Comparison of ENCODE assay signal across 12 cellular contexts in the genomic region with DNA sequence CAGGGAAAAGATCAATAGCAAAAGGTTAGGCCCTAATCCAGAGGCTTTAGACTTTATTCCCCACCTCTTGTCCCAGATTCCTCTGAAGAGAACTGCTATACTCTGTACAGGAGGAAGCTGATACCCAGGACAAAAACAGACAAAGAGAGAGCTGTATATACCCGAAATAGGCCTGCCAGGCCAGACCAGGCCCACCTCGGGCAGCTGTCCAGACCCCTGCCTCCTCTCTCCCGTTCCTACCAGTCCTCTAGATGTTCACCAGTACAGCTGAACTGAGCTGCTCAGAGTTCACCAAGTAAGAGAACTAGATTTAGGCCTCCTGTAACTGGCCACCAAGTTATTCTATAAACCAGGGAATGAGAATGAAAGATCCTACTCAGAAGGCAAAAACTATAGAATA. TPM values are rescaled to one million over a fixed set of nuclear protein-coding genes. Genes with fewer than 3 reads are reported as not detected.
DNase-seq lines count a peak whose midpoint lies in the region; ATAC-seq and TF ChIP-seq lines count a peak whose summit lies in the region.
"Had no signal": no experiment of that assay in that cellular context is flagged by ENCODE, and none has a peak within 500 bp of the region (broad histone marks: within the 10 kb centered on the region; RNA-seq: fewer than 3 reads in every experiment).

No MANE protein-coding gene starts in this region.

- TF ChIP-seq POLR2A in suprapubic skin (IDR thresholded peaks at IDR 0.05), result no peak

- H3K9me3 ChIP-seq in suprapubic skin, result no peaks in the 10 kb centered on the region
- H3K9me3 ChIP-seq: SJSA1 had no signal

- no peaks in the 10 kb centered on the region for H3K9me3 Mint-ChIP-seq in activated CD8-positive, alpha-beta memory T cell treated with anti-CD3 and anti-CD28 coated beads, Interleukin-2, amount 10 ng/mL, durations not matched to agents 7 days and 5 days (ENCODE audit: low read depth)
- no peaks in the 10 kb centered on the region for H3K9me3 Mint-ChIP-seq in activated T-helper 17 cell treated with anti-CD3 and anti-CD28 coated beads, Interleukin-2, amount 50 U/mL, for 72 hours
- no peaks in the 10 kb centered on the region for H3K9me3 Mint-ChIP-seq in memory B cell

- no peak for DNase-seq in activated CD8-positive, alpha-beta memory T cell treated with anti-CD3 and anti-CD28 coated beads, Interleukin-2, amount 10 ng/mL, durations not matched to agents 7 days and 5 days
- DNase-seq in activated CD8-positive, alpha-beta memory T cell treated with anti-CD3 and anti-CD28 coated beads, Interleukin-2, amount 50 U/mL, for 4 hours, result no peak
- DNase-seq in memory B cell (ENCODE audit: low spot score in 2 of 2) (no peak), suprapubic skin (ENCODE audit: low spot score in 2 of 2) (no peak), AG08396 (ENCODE audit: low spot score) (no peak), SKM-1 (lab: John Stamatoyannopoulos, UW; ENCODE audit: unreplicated experiment) (no peak)
- DNase-seq: NCI-H345 had no signal

- peak overlapping the region; percentile 57 for H3K27ac ChIP-seq in suprapubic skin
- H3K27ac ChIP-seq: SJSA1 had no signal

- CTCF ChIA-PET in activated CD8-positive, alpha-beta memory T cell treated with anti-CD3 and anti-CD28 coated beads, Interleukin-2, amount 10 ng/mL, durations not matched to agents 7 days and 5 days (lab: Charles Lee), result interaction anchor here (0.9 to 2.5 kb wide), 7 partner anchors 17 to 82 kb away, joined by 3 to 11 read pairs (median 4); no protein-coding TSS in a partner anchor

- TF ChIP-seq CTCF in suprapubic skin (IDR thresholded peaks at IDR 0.05), result no peak

- peaks cover 48% of the 10 kb centered on the region for H3K36me3 ChIP-seq in suprapubic skin

- H3K4me3 Mint-ChIP-seq in activated CD8-positive, alpha-beta memory T cell treated with anti-CD3 and anti-CD28 coated beads, Interleukin-2, amount 10 ng/mL, durations not matched to agents 7 days and 5 days, result peak overlapping the region; percentile 58
- no peak overlapping the region for H3K4me3 Mint-ChIP-seq in activated T-helper 17 cell treated with anti-CD3 and anti-CD28 coated beads, Interleukin-2, amount 50 U/mL, for 72 hours
- no peak overlapping the region for H3K4me3 Mint-ChIP-seq in memory B cell

- WGBS in suprapubic skin, result 42% methylated on average over 3 of the region's 3 CpGs

- no peak for ATAC-seq in activated CD8-positive, alpha-beta memory T cell treated with anti-CD3 and anti-CD28 coated beads, Interleukin-2, amount 10 ng/mL, durations not matched to agents 7 days and 5 days
- ATAC-seq in activated T-helper 17 cell treated with anti-CD3 and anti-CD28 coated beads, Interleukin-2, amount 50 U/mL, for 72 hours (replicated peaks), result no peak
- no peak for ATAC-seq in memory B cell (ENCODE audit: low read depth)
- ATAC-seq in GM18861 (IDR thresholded peaks at IDR 0.05; ENCODE audit: unreplicated experiment), result no peak

- no peak for TF ChIP-seq EP300 in suprapubic skin (IDR thresholded peaks at IDR 0.05)

- H3K27me3 Mint-ChIP-seq in activated CD8-positive, alpha-beta memory T cell treated with anti-CD3 and anti-CD28 coated beads, Interleukin-2, amount 10 ng/mL, durations not matched to agents 7 days and 5 days, result no peaks in the 10 kb centered on the region
- no peaks in the 10 kb centered on the region for H3K27me3 Mint-ChIP-seq in activated T-helper 17 cell treated with anti-CD3 and anti-CD28 coated beads, Interleukin-2, amount 50 U/mL, for 72 hours
- H3K27me3 Mint-ChIP-seq in memory B cell, result no peaks in the 10 kb centered on the region

- peaks cover 44% of the 10 kb centered on the region for H3K4me1 ChIP-seq in suprapubic skin

- peaks cover 42% of the 10 kb centered on the region for H3K4me1 Mint-ChIP-seq in activated CD8-positive, alpha-beta memory T cell treated with anti-CD3 and anti-CD28 coated beads, Interleukin-2, amount 10 ng/mL, durations not matched to agents 7 days and 5 days
- H3K4me1 Mint-ChIP-seq in activated T-helper 17 cell treated with anti-CD3 and anti-CD28 coated beads, Interleukin-2, amount 50 U/mL, for 72 hours, result peaks cover 42% of the 10 kb centered on the region
- H3K4me1 Mint-ChIP-seq in memory B cell, result peaks cover 33% of the 10 kb centered on the region

- H3K27me3 ChIP-seq in suprapubic skin, result no peaks in the 10 kb centered on the region
- H3K27me3 ChIP-seq: SJSA1 had no signal

- H3K27ac Mint-ChIP-seq in activated CD8-positive, alpha-beta memory T cell treated with anti-CD3 and anti-CD28 coated beads, Interleukin-2, amount 10 ng/mL, durations not matched to agents 7 days and 5 days, result peak overlapping the region; percentile 78
- peak overlapping the region; percentile 92 for H3K27ac Mint-ChIP-seq in activated T-helper 17 cell treated with anti-CD3 and anti-CD28 coated beads, Interleukin-2, amount 50 U/mL, for 72 hours
- H3K27ac Mint-ChIP-seq in memory B cell, result peak overlapping the region; percentile 46

- peak overlapping the region; percentile 73 for H3K4me3 ChIP-seq in suprapubic skin
- H3K4me3 ChIP-seq: SJSA1 had no signal

- peaks cover 70% of the 10 kb centered on the region for H3K36me3 Mint-ChIP-seq in activated CD8-positive, alpha-beta memory T cell treated with anti-CD3 and anti-CD28 coated beads, Interleukin-2, amount 10 ng/mL, durations not matched to agents 7 days and 5 days
- H3K36me3 Mint-ChIP-seq in activated T-helper 17 cell treated with anti-CD3 and anti-CD28 coated beads, Interleukin-2, amount 50 U/mL, for 72 hours (ENCODE audit: low read depth), result peaks cover 87% of the 10 kb centered on the region
- peaks cover 38% of the 10 kb centered on the region for H3K36me3 Mint-ChIP-seq in memory B cell

RNA-seq across cellular contexts. Expression of gene CHD4, which starts 4.7 kb away (rescaled TPM):
- 100 to 1,000 TPM; 288 to 320 TPM for total RNA-seq in activated CD8-positive, alpha-beta memory T cell treated with anti-CD3 and anti-CD28 coated beads, Interleukin-2, amount 10 ng/mL, durations not matched to agents 7 days and 5 days
- 100 to 1,000 TPM; 267 to 285 TPM for total RNA-seq in activated T-helper 17 cell treated with anti-CD3 and anti-CD28 coated beads, Interleukin-2, amount 50 U/mL, for 72 hours
- total RNA-seq in suprapubic skin, result 100 to 1,000 TPM; 191 to 258 (median 206) TPM

RNA-seq across cellular contexts. Expression of gene LPAR5, which starts 33.2 kb away (rescaled TPM):
- 10 to 100 TPM; 15.8 to 18.5 TPM for total RNA-seq in activated CD8-positive, alpha-beta memory T cell treated with anti-CD3 and anti-CD28 coated beads, Interleukin-2, amount 10 ng/mL, durations not matched to agents 7 days and 5 days
- 1 to 10 TPM; 3.1 to 4.5 TPM for total RNA-seq in activated T-helper 17 cell treated with anti-CD3 and anti-CD28 coated beads, Interleukin-2, amount 50 U/mL, for 72 hours
- 10 to 100 TPM in 1 of 4 donors, 1 to 10 TPM in 3; 5.8 to 15.0 (median 8.8) TPM for total RNA-seq in suprapubic skin
- total RNA-seq: dermis microvascular lymphatic vessel endothelial cell, renal cortical epithelial cell, SJSA1 had no signal

RNA-seq across cellular contexts. Expression of gene NOP2, which starts 34.4 kb away (rescaled TPM):
- 100 to 1,000 TPM in 1 of 2 experiments, 10 to 100 TPM in 1; 76.7 to 117 TPM for total RNA-seq in activated CD8-positive, alpha-beta memory T cell treated with anti-CD3 and anti-CD28 coated beads, Interleukin-2, amount 10 ng/mL, durations not matched to agents 7 days and 5 days
- total RNA-seq in activated T-helper 17 cell treated with anti-CD3 and anti-CD28 coated beads, Interleukin-2, amount 50 U/mL, for 72 hours, result 100 to 1,000 TPM in 1 of 2 donors, 10 to 100 TPM in 1; 61.6 to 133 TPM
- total RNA-seq in suprapubic skin, result 10 to 100 TPM; 34.6 to 62.2 (median 42.3) TPM

RNA-seq across cellular contexts. Expression of gene ACRBP, which starts 44.7 kb away (rescaled TPM):
- total RNA-seq in activated CD8-positive, alpha-beta memory T cell treated with anti-CD3 and anti-CD28 coated beads, Interleukin-2, amount 10 ng/mL, durations not matched to agents 7 days and 5 days, result 1 to 10 TPM; 1.1 to 2.0 TPM
- total RNA-seq in activated T-helper 17 cell treated with anti-CD3 and anti-CD28 coated beads, Interleukin-2, amount 50 U/mL, for 72 hours, result 1 to 10 TPM in 1 of 2 donors, under 1 TPM in 1; 0.78 to 2.6 TPM
- total RNA-seq in suprapubic skin, result 1 to 10 TPM in 3 of 4 donors, under 1 TPM in 1; 0.86 to 9.3 (median 1.6) TPM
- total RNA-seq: SJSA1 had no signal

RNA-seq across cellular contexts. Expression of gene IFFO1, which starts 46.7 kb away (rescaled TPM):
- 10 to 100 TPM; 29.3 to 30.0 TPM for total RNA-seq in activated CD8-positive, alpha-beta memory T cell treated with anti-CD3 and anti-CD28 coated beads, Interleukin-2, amount 10 ng/mL, durations not matched to agents 7 days and 5 days
- 10 to 100 TPM in 1 of 2 donors, 1 to 10 TPM in 1; 8.0 to 13.0 TPM for total RNA-seq in activated T-helper 17 cell treated with anti-CD3 and anti-CD28 coated beads, Interleukin-2, amount 50 U/mL, for 72 hours
- total RNA-seq in suprapubic skin, result 1 to 10 TPM; 1.9 to 5.8 (median 4.3) TPM
